Comparison of ENCODE assay signal across 34 cellular contexts in genomic region chr20:63478346-63479302, GRCh38. TPM values are rescaled to one million over a fixed set of nuclear protein-coding genes. Genes with fewer than 3 reads are reported as not detected.
"Had no signal": no experiment of that assay in that cellular context is flagged by ENCODE, and none has a peak within 500 bp of the region (broad histone marks: within the 10 kb centered on the region; RNA-seq: fewer than 3 reads in every experiment).

No MANE protein-coding gene starts in this region.

- H3K27ac ChIP-seq: SJSA1 had no signal

- H3K9me3 Mint-ChIP-seq: activated CD4-positive, alpha-beta T cell treated with anti-CD3 and anti-CD28 coated beads, Interleukin-2, amount 10 ng/mL, durations not matched to agents 7 days and 5 days; activated naive CD4-positive, alpha-beta T cell treated with anti-CD3 and anti-CD28 coated beads, Interleukin-2, amount 10 ng/mL, durations not matched to agents 7 days and 5 days; activated naive CD8-positive, alpha-beta T cell treated with anti-CD3 and anti-CD28 coated beads, Interleukin-2, amount 50 U/mL, for 24 hours; activated T-cell treated with anti-CD3 and anti-CD28 coated beads, Interleukin-2, amount 50 U/mL, for 4 hours; activated T-helper 1 cell treated with anti-CD3 and anti-CD28 coated beads, Interleukin-12 subunit alpha, Interleukin-12 subunit beta, Interleukin-2, Interleukin-4 antibody, amounts not matched to agents 30 ng/mL and 10 ng/mL and 1 ng/mL, durations not matched to agents 14 hours and 24 hours and 36 hours; WTC11 had no signal

- H3K4me1 Mint-ChIP-seq: activated CD4-positive, alpha-beta T cell treated with anti-CD3 and anti-CD28 coated beads, Interleukin-2, amount 10 ng/mL, durations not matched to agents 7 days and 5 days; activated naive CD4-positive, alpha-beta T cell treated with anti-CD3 and anti-CD28 coated beads, Interleukin-2, amount 10 ng/mL, durations not matched to agents 7 days and 5 days had no signal

- H3K4me3 ChIP-seq: SJSA1 had no signal

- H3K27ac Mint-ChIP-seq: activated CD4-positive, alpha-beta T cell treated with anti-CD3 and anti-CD28 coated beads for 36 hours; activated CD4-positive, alpha-beta T cell treated with anti-CD3 and anti-CD28 coated beads, Interleukin-2, amount 10 ng/mL, durations not matched to agents 7 days and 5 days; activated CD8-positive, alpha-beta T cell treated with anti-CD3 and anti-CD28 coated beads, Interleukin-2, amount 10 ng/mL, durations not matched to agents 7 days and 5 days; activated naive CD4-positive, alpha-beta T cell treated with anti-CD3 and anti-CD28 coated beads, Interleukin-2, amount 10 ng/mL, durations not matched to agents 7 days and 5 days; activated naive CD8-positive, alpha-beta T cell; activated naive CD8-positive, alpha-beta T cell treated with anti-CD3 and anti-CD28 coated beads, Interleukin-2, amount 50 U/mL, for 24 hours; activated T-helper 1 cell treated with anti-CD3 and anti-CD28 coated beads, Interleukin-12 subunit alpha, Interleukin-12 subunit beta, Interleukin-2, Interleukin-4 antibody, amounts not matched to agents 30 ng/mL and 10 ng/mL and 1 ng/mL, durations not matched to agents 14 hours and 24 hours and 36 hours; WTC11 had no signal

- DNase-seq: activated CD4-positive, alpha-beta T cell treated with anti-CD3 and anti-CD28 coated beads for 36 hours; activated CD4-positive, alpha-beta T cell treated with anti-CD3 and anti-CD28 coated beads, Interleukin-2, amount 10 ng/mL, durations not matched to agents 7 days and 5 days; activated CD4-positive, alpha-beta T cell treated with anti-CD3 and anti-CD28 coated beads, Interleukin-2, amount 50 U/mL, for 48 hours; activated CD8-positive, alpha-beta T cell treated with anti-CD3 and anti-CD28 coated beads, Interleukin-2, amount 10 ng/mL, durations not matched to agents 7 days and 5 days; activated naive CD4-positive, alpha-beta T cell treated with anti-CD3 and anti-CD28 coated beads, Interleukin-2, amount 10 ng/mL, durations not matched to agents 7 days and 5 days; activated naive CD8-positive, alpha-beta T cell treated with anti-CD3 and anti-CD28 coated beads, Interleukin-2, amount 50 U/mL, for 24 hours; activated T-cell treated with anti-CD3 and anti-CD28 coated beads, Interleukin-2, amount 50 U/mL, for 4 hours; anterior cingulate cortex; caudate nucleus; cerebellar nuclear complex; Karpas-422; NCI-H1048; NCI-H1105 treated with DMSO at 0.1 percent for 48 hours; NCI-H1436; NCI-H1694; NCI-H1930; NCI-H2081 treated with DMSO at 0.1 percent for 48 hours; NCI-H226; NCI-H446 treated with DMSO at 0.1 percent for 48 hours; NCI-H524 treated with DMSO at 0.1 percent for 48 hours; SHP77 treated with DMSO at 0.1 percent for 48 hours; SW 1271; T-helper 1 cell; T1000 had no signal

- H3K4me3 Mint-ChIP-seq: activated CD4-positive, alpha-beta T cell treated with anti-CD3 and anti-CD28 coated beads for 36 hours; activated CD4-positive, alpha-beta T cell treated with anti-CD3 and anti-CD28 coated beads, Interleukin-2, amount 10 ng/mL, durations not matched to agents 7 days and 5 days; activated CD8-positive, alpha-beta T cell treated with anti-CD3 and anti-CD28 coated beads, Interleukin-2, amount 10 ng/mL, durations not matched to agents 7 days and 5 days; activated naive CD4-positive, alpha-beta T cell treated with anti-CD3 and anti-CD28 coated beads, Interleukin-2, amount 10 ng/mL, durations not matched to agents 7 days and 5 days; activated naive CD8-positive, alpha-beta T cell; activated naive CD8-positive, alpha-beta T cell treated with anti-CD3 and anti-CD28 coated beads, Interleukin-2, amount 50 U/mL, for 24 hours; activated T-cell treated with anti-CD3 and anti-CD28 coated beads, Interleukin-2, amount 50 U/mL, for 4 hours; activated T-helper 1 cell treated with anti-CD3 and anti-CD28 coated beads, Interleukin-12 subunit alpha, Interleukin-12 subunit beta, Interleukin-2, Interleukin-4 antibody, amounts not matched to agents 30 ng/mL and 10 ng/mL and 1 ng/mL, durations not matched to agents 14 hours and 24 hours and 36 hours; brain; WTC11 had no signal

- ATAC-seq: activated CD4-positive, alpha-beta T cell treated with anti-CD3 and anti-CD28 coated beads for 36 hours; activated CD4-positive, CD25-positive, alpha-beta regulatory T cell treated with anti-CD3 and anti-CD28 coated beads, Interleukin-2, amount 50 U/mL, for 24 hours; activated CD8-positive, alpha-beta T cell treated with anti-CD3 and anti-CD28 coated beads, Interleukin-2, amount 10 ng/mL, durations not matched to agents 7 days and 5 days; activated naive CD8-positive, alpha-beta T cell treated with anti-CD3 and anti-CD28 coated beads, Interleukin-2, amount 50 U/mL, for 24 hours; activated T-cell treated with anti-CD3 and anti-CD28 coated beads, Interleukin-2, amount 50 U/mL, for 4 hours; Panc1; WTC11 had no signal

- H3K36me3 Mint-ChIP-seq: activated naive CD4-positive, alpha-beta T cell treated with anti-CD3 and anti-CD28 coated beads, Interleukin-2, amount 10 ng/mL, durations not matched to agents 7 days and 5 days; activated naive CD8-positive, alpha-beta T cell; brain; WTC11 had no signal

- FAIRE-seq: bronchial epithelial cell, TTC549 had no signal

- H3K36me3 ChIP-seq: SJSA1 had no signal

- H3K9me3 ChIP-seq: SJSA1 had no signal

RNA-seq across cellular contexts. Expression of gene KCNQ2, which starts 6.2 kb away (rescaled TPM):
- total RNA-seq: activated CD4-positive, alpha-beta T cell treated with anti-CD3 and anti-CD28 coated beads for 36 hours; activated CD8-positive, alpha-beta T cell treated with anti-CD3 and anti-CD28 coated beads, Interleukin-2, amount 10 ng/mL, durations not matched to agents 7 days and 5 days; activated T-cell treated with anti-CD3 and anti-CD28 coated beads, Interleukin-2, amount 50 U/mL, for 4 hours; activated T-helper 1 cell treated with anti-CD3 and anti-CD28 coated beads, Interleukin-12 subunit alpha, Interleukin-12 subunit beta, Interleukin-2, Interleukin-4 antibody, amounts not matched to agents 30 ng/mL and 10 ng/mL and 1 ng/mL, durations not matched to agents 14 hours and 24 hours and 36 hours; bronchial epithelial cell; MCF 10A; SJSA1 had no signal

RNA-seq across cellular contexts. Expression of gene EEF1A2, which starts 20.3 kb away (rescaled TPM):
- total RNA-seq: activated CD8-positive, alpha-beta T cell treated with anti-CD3 and anti-CD28 coated beads, Interleukin-2, amount 10 ng/mL, durations not matched to agents 7 days and 5 days had no signal

RNA-seq across cellular contexts. Expression of gene PTK6, which starts 58.6 kb away (rescaled TPM):
- total RNA-seq: SJSA1 had no signal
